11 cellular contexts compared by ENCODE assay signal in genomic region chr10:93999401-93999851, GRCh38. TPM values are rescaled to one million over a fixed set of nuclear protein-coding genes. Genes with fewer than 3 reads are reported as not detected.
DNase-seq lines count a peak whose midpoint lies in the region; ATAC-seq and TF ChIP-seq lines count a peak whose summit lies in the region.
"Had no signal": no experiment of that assay in that cellular context is flagged by ENCODE, and none has a peak within 500 bp of the region (broad histone marks: within the 10 kb centered on the region; RNA-seq: fewer than 3 reads in every experiment).

No MANE protein-coding gene starts in this region.

- ATAC-seq in HG03342 (IDR thresholded peaks at IDR 0.05; ENCODE audit: unreplicated experiment) = no peak

- TF ChIP-seq CTCF in Caco-2 (IDR thresholded peaks at IDR 0.05; ENCODE audit: insufficient read depth in 1 of 2, low read depth in 1 of 2, low read length in 1 of 2, severe bottlenecking in 1 of 2, unreplicated experiment in 1 of 2) (no peak), ascending aorta (IDR thresholded peaks at IDR 0.05) (peak in 1 of 3 experiments; percentile 12), prostate gland (IDR thresholded peaks at IDR 0.05) (no peak)

- WGBS in prostate gland = 9% methylated on average over 11 of the region's 11 CpGs

- no peaks in the 10 kb centered on the region for H3K36me3 Mint-ChIP-seq in Caco-2 (ENCODE audit: insufficient read depth, unreplicated experiment)
- H3K36me3 Mint-ChIP-seq: CD4-positive, CD25-positive, alpha-beta regulatory T cell had no signal

- BruUV-seq in Caco-2 (replicated peaks; lab: Mats Ljungman, UMichigan) = no TSS peak

- POLR2A ChIA-PET in Caco-2 (lab: Charles Lee) = no interaction called here

- peak overlapping the region; percentile 33 for H3K27ac Mint-ChIP-seq in Caco-2 (ENCODE audit: unreplicated experiment)
- H3K27ac Mint-ChIP-seq: CD4-positive, CD25-positive, alpha-beta regulatory T cell had no signal

- H3K27ac ChIP-seq in ascending aorta = peak overlapping the region; percentile 66 to 89
- H3K27ac ChIP-seq in prostate gland = no peak overlapping the region
- H3K27ac ChIP-seq: parathyroid adenoma had no signal

- CTCF ChIA-PET in Caco-2 (lab: Charles Lee) = no interaction called here

- intact Hi-C loops in Caco-2 (cut with micrococcal nuclease; ENCODE audit: unreplicated experiment) (no loop called here), ascending aorta (cut with DNase I) (loop anchor here (5.0 to 10.0 kb wide), 2 partner anchors 93 to 145 kb away; no protein-coding TSS in a partner anchor), prostate gland (cut with DNase I) (no loop called here)

- H3K9me3 Mint-ChIP-seq in Caco-2 (ENCODE audit: unreplicated experiment) = no peaks in the 10 kb centered on the region

- no peaks in the 10 kb centered on the region for H3K9me3 ChIP-seq in Caco-2
- H3K9me3 ChIP-seq in ascending aorta = no peaks in the 10 kb centered on the region
- H3K9me3 ChIP-seq in prostate gland = no peaks in the 10 kb centered on the region

- H3K27me3 Mint-ChIP-seq in Caco-2 (ENCODE audit: insufficient read depth, unreplicated experiment) = no peaks in the 10 kb centered on the region

- H3K4me3 ChIP-seq in Caco-2 (ENCODE audit: low read depth, low read length) = no peak overlapping the region
- H3K4me3 ChIP-seq in ascending aorta = peak overlapping the region in 1 of 2 donors; percentile 18
- H3K4me3 ChIP-seq in prostate gland = no peak overlapping the region

- no peak for DNase-seq in Caco-2
- DNase-seq in ascending aorta (ENCODE audit: low spot score in 2 of 2) = peak in 1 of 2 donors; percentile 84
- DNase-seq in hepatic stellate cell (ENCODE audit: low spot score) = peak; percentile 63
- peak; percentile 41 for DNase-seq in prostate gland (ENCODE audit: low spot score)
- DNase-seq in medulla oblongata (ENCODE audit: extremely low spot score) = no peak
- no peak for DNase-seq in central memory CD4-positive, alpha-beta T cell
- DNase-seq in HT-29 (ENCODE audit: low spot score) = no peak
- DNase-seq: CD4-positive, CD25-positive, alpha-beta regulatory T cell; NCI-H2227 treated with DMSO at 0.1 percent for 48 hours had no signal

- H3K36me3 ChIP-seq in Caco-2 (ENCODE audit: control insufficient read depth, insufficient read depth, low read length) = no peaks in the 10 kb centered on the region; the same call in 1 of the 2 replicates
- no peaks in the 10 kb centered on the region for H3K36me3 ChIP-seq in ascending aorta
- H3K36me3 ChIP-seq in prostate gland = no peaks in the 10 kb centered on the region

- peaks cover 55% of the 10 kb centered on the region for H3K4me1 Mint-ChIP-seq in Caco-2 (ENCODE audit: low read depth, unreplicated experiment)

- no peak overlapping the region for H3K4me3 Mint-ChIP-seq in Caco-2 (ENCODE audit: unreplicated experiment)
- H3K4me3 Mint-ChIP-seq: CD4-positive, CD25-positive, alpha-beta regulatory T cell had no signal

- H3K4me1 ChIP-seq in Caco-2 (peaks cover 63% of the 10 kb centered on the region), ascending aorta (peaks cover 0 to 20% of the 10 kb centered on the region in 2 donors), prostate gland (replicated peaks) (no peaks in the 10 kb centered on the region)
- H3K4me1 ChIP-seq: parathyroid adenoma had no signal

- no peaks in the 10 kb centered on the region for H3K27me3 ChIP-seq in Caco-2 (replicated peaks; ENCODE audit: control insufficient read depth, insufficient read depth, low read length)
- H3K27me3 ChIP-seq in ascending aorta = no peaks in the 10 kb centered on the region
- H3K27me3 ChIP-seq in prostate gland (replicated peaks; ENCODE audit: insufficient read depth) = no peaks in the 10 kb centered on the region

- no peak for TF ChIP-seq POLR2A in prostate gland (IDR thresholded peaks at IDR 0.05)

RNA-seq across cellular contexts. Expression of gene PLCE1, which starts 5.7 kb away (rescaled TPM):
- 10.7 and 12.8 TPM in 2 replicates for total RNA-seq in Caco-2 (2022)
- total RNA-seq in ascending aorta = 3.8 TPM
- 1 to 10 TPM; 3.5 to 5.2 TPM for total RNA-seq in prostate gland
- total RNA-seq in HT-29 (2014; rRNA removed; shearing (Covaris generic)) = 1.4 and 2.1 TPM in 2 replicates
- total RNA-seq: CD4-positive, CD25-positive, alpha-beta regulatory T cell had no signal

Comparison
In these comparisons a context has a peak if more than half of its experiments do, and no peak if none do; other contexts are left out.
1. DNase-seq: peak in hepatic stellate cell (single experiment) and prostate gland (single experiment); none in Caco-2 (0 of 2), medulla oblongata (single experiment), central memory CD4-positive, alpha-beta T cell (single experiment) and HT-29 (single experiment).
2. H3K27ac ChIP-seq: peak in ascending aorta (2 of 2); none in prostate gland (0 of 2).